In the genomic region with DNA sequence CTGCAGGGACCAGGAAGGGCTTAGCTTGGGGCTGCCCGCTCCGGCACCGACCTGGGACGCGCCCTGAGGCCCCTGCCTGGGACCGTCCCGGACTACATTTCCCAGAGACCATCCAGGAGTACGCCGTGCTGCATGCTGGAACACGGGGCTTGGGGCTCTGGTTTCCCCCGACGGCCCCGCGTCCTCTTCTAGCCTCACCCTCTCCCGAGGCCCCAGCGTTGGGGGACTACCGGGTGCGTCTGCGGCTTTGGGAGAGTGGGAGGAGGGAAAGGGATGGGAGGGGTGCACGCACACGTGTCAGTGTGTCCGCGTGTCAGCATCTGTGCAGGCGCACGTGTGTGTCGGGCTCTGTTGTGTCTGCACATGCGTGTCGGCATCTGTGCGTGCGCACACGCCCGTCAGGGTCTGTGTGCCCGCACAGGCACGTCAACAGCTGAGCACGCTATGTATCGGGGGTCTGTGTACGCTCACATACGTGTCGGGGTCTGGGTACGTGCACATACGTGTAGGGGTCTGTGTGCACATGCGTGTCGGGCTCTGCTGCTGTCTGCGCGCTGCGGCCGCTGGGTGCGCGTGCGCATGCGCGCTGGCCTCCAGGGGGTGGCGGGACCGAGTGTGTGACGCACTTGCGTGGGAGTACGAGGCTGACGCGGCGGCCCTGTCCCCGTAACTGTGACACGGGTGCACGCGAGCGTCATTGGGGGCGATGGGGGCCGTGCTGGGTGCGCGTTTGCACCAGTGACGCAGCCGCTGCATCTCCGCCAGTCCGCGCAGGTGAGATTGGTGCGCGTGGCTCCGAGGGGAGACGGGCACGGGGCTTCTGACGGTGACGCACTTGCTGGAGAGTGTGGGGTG, we compare ENCODE assay signal across 8 cellular contexts. TPM values are rescaled to one million over a fixed set of nuclear protein-coding genes. Genes with fewer than 3 reads are reported as not detected.
DNase-seq lines count a peak whose midpoint lies in the region; ATAC-seq and TF ChIP-seq lines count a peak whose summit lies in the region.

Gene ZNF331 (plus strand): TSS at position 623 of the 855 bp plus-strand sequence. CDS start 31,232 bp downstream, outside the sequence.

- DNase-seq in HL-60 (ENCODE audit: low read depth in 1 of 2, low spot score in 1 of 2), result peak; percentile 74 to 75
- no peak for DNase-seq in astrocyte of the cerebellum (ENCODE audit: low read depth)
- DNase-seq in iPS DF 6.9 (ENCODE audit: low read depth, low spot score), result no peak
- peak; percentile 53 to 77 for DNase-seq in gastrocnemius medialis
- no peak for DNase-seq in HuH-7 (ENCODE audit: low spot score)

- H3K4me1 Mint-ChIP-seq in T-helper 1 cell treated with Interleukin-12 subunit alpha and Interleukin-12 subunit beta and Interleukin-4 antibody, amounts not matched to agents 30 μg/mL and 1 μg/mL, for 36 hours (ENCODE audit: low read depth), result peaks cover 12% of the 10 kb centered on the region

- peaks cover 11 to 38% (median 26%) of the 10 kb centered on the region in 11 experiments; a peak in 19 of 22 replicates for H3K36me3 ChIP-seq in BLaER1 treated with 17β-estradiol and CSF1 and Interleukin-3, amounts not matched to agents 10 nM and 100 nM
- peaks cover 13% of the 10 kb centered on the region for H3K36me3 ChIP-seq in iPS DF 6.9 (ENCODE audit: control insufficient read depth, insufficient read depth, low read length)
- H3K36me3 ChIP-seq in gastrocnemius medialis, result peaks cover 0 to 3% of the 10 kb centered on the region in 2 donors

- intact Hi-C loops in gastrocnemius medialis (cut with DNase I; ENCODE audit: low total_unique reads), result loop anchor here (2.0 kb wide), 1 partner anchor 17 kb away; no protein-coding TSS in a partner anchor

- H3K9me3 ChIP-seq in BLaER1 treated with 17β-estradiol and CSF1 and Interleukin-3, amounts not matched to agents 10 nM and 100 nM (replicated peaks in 1 of 11), result no peaks in the 10 kb centered on the region
- H3K9me3 ChIP-seq in iPS DF 6.9 (ENCODE audit: control insufficient read depth, insufficient read depth, low read length), result no peaks in the 10 kb centered on the region
- H3K9me3 ChIP-seq in gastrocnemius medialis, result no peaks in the 10 kb centered on the region

- peaks cover 16% of the 10 kb centered on the region for H3K9me3 Mint-ChIP-seq in T-helper 1 cell treated with Interleukin-12 subunit alpha and Interleukin-12 subunit beta and Interleukin-4 antibody, amounts not matched to agents 30 μg/mL and 1 μg/mL, for 36 hours

- peak within 1 kb of the TSS; percentile 90 for H3K4me3 Mint-ChIP-seq in T-helper 1 cell treated with Interleukin-12 subunit alpha and Interleukin-12 subunit beta and Interleukin-4 antibody, amounts not matched to agents 30 μg/mL and 1 μg/mL, for 36 hours

- peak; percentile 64 to 69 for TF ChIP-seq POLR2A in gastrocnemius medialis (IDR thresholded peaks at IDR 0.05)

- no CpG with 5 or more reads among the region's 81 CpGs for WGBS in iPS DF 6.9 (ENCODE audit: insufficient coverage, insufficient read length)

- H3K27me3 Mint-ChIP-seq in T-helper 1 cell treated with Interleukin-12 subunit alpha and Interleukin-12 subunit beta and Interleukin-4 antibody, amounts not matched to agents 30 μg/mL and 1 μg/mL, for 36 hours (ENCODE audit: low read depth), result no peaks in the 10 kb centered on the region

- H3K27me3 ChIP-seq in BLaER1 treated with 17β-estradiol and CSF1 and Interleukin-3, amounts not matched to agents 10 nM and 100 nM, result no peaks in the 10 kb centered on the region
- H3K27me3 ChIP-seq in HL-60 (ENCODE audit: insufficient read depth, poor library complexity, severe bottlenecking) (no peaks in the 10 kb centered on the region), iPS DF 6.9 (ENCODE audit: control insufficient read depth, insufficient read depth, low read length) (no peaks in the 10 kb centered on the region), gastrocnemius medialis (no peaks in the 10 kb centered on the region)

- in situ Hi-C loops in astrocyte of the cerebellum (cut with HindIII; ENCODE audit: low sequenced_read_pairs) (no loop called here), gastrocnemius medialis (cut with MboI; ENCODE audit: low sequenced_read_pairs in 4 of 4) (no loop called here)

- H3K4me3 ChIP-seq in BLaER1 treated with 17β-estradiol and CSF1 and Interleukin-3, amounts not matched to agents 10 nM and 100 nM, result peak within 1 kb of the TSS; percentile 71 to 82 (median 76)
- H3K4me3 ChIP-seq in HL-60 (replicated peaks; ENCODE audit: insufficient read depth, low read length), result peak within 1 kb of the TSS; percentile 56
- peak within 1 kb of the TSS; percentile 68 for H3K4me3 ChIP-seq in astrocyte of the cerebellum (ENCODE audit: low read depth, low read length)
- peak within 1 kb of the TSS; percentile 66; the same call in 1 of the 2 replicates for H3K4me3 ChIP-seq in iPS DF 6.9 (ENCODE audit: low read length)
- peak within 1 kb of the TSS; percentile 44 to 91 (median 75) for H3K4me3 ChIP-seq in gastrocnemius medialis

- peak within 1 kb of the TSS; percentile 71 to 83 (median 80) for H3K4me2 ChIP-seq in BLaER1 treated with 17β-estradiol and CSF1 and Interleukin-3, amounts not matched to agents 10 nM and 100 nM

- ATAC-seq in GM19351 (IDR thresholded peaks at IDR 0.05; ENCODE audit: unreplicated experiment) (peak; percentile 72), gastrocnemius medialis (peak; percentile 85 to 92)

- peaks cover 27% of the 10 kb centered on the region for H3K36me3 Mint-ChIP-seq in T-helper 1 cell treated with Interleukin-12 subunit alpha and Interleukin-12 subunit beta and Interleukin-4 antibody, amounts not matched to agents 30 μg/mL and 1 μg/mL, for 36 hours (ENCODE audit: low read depth)

- H3K9ac ChIP-seq in BLaER1 treated with 17β-estradiol and CSF1 and Interleukin-3, amounts not matched to agents 10 nM and 100 nM, result peak within 1 kb of the TSS; percentile 72 to 87 (median 81)

- no peaks in the 10 kb centered on the region for H4K20me1 ChIP-seq in BLaER1 treated with 17β-estradiol and CSF1 and Interleukin-3, amounts not matched to agents 10 nM and 100 nM

- H3K27ac ChIP-seq in BLaER1 treated with 17β-estradiol and CSF1 and Interleukin-3, amounts not matched to agents 10 nM and 100 nM, result peak within 1 kb of the TSS; percentile 71 to 86 (median 78)
- H3K27ac ChIP-seq in HL-60 (replicated peaks) (peak within 1 kb of the TSS; percentile 83), iPS DF 6.9 (ENCODE audit: low read length) (no peak within 1 kb of the TSS), gastrocnemius medialis (peak within 1 kb of the TSS; percentile 67 to 90 (median 86))

- TF ChIP-seq CTCF in HL-60 (IDR thresholded peaks at IDR 0.05; ENCODE audit: insufficient read depth, low read length) (no peak), astrocyte of the cerebellum (IDR thresholded peaks at IDR 0.05; ENCODE audit: low read depth, low read length, missing control alignments) (peak; percentile 37), gastrocnemius medialis (IDR thresholded peaks at IDR 0.05 in 4 of 5, conservative IDR thresholded peaks at IDR 0.05 in 1 of 5) (peak; percentile 47 to 71 (median 55))

- peak within 1 kb of the TSS; percentile 97 for H3K27ac Mint-ChIP-seq in T-helper 1 cell treated with Interleukin-12 subunit alpha and Interleukin-12 subunit beta and Interleukin-4 antibody, amounts not matched to agents 30 μg/mL and 1 μg/mL, for 36 hours

- peaks cover 0 to 18% (median 8%) of the 10 kb centered on the region in 10 experiments; a peak in 10 of 20 replicates for H3K4me1 ChIP-seq in BLaER1 treated with 17β-estradiol and CSF1 and Interleukin-3, amounts not matched to agents 10 nM and 100 nM
- H3K4me1 ChIP-seq in iPS DF 6.9 (ENCODE audit: control insufficient read depth, insufficient read depth, low read length), result no peaks in the 10 kb centered on the region
- H3K4me1 ChIP-seq in gastrocnemius medialis, result peaks cover 0 to 3% of the 10 kb centered on the region in 2 donors

RNA-seq across cellular contexts. Expression of gene ZNF331, which starts in this region (rescaled TPM):
- 10 to 100 TPM in 1 of 4 donors, 1 to 10 TPM in 3; 4.8 to 12.6 (median 7.0) TPM for total RNA-seq in gastrocnemius medialis

Comparison
In these comparisons a context has a peak if more than half of its experiments do, and no peak if none do; other contexts are left out.
1. DNase-seq: peak in HL-60 (2 of 2) and gastrocnemius medialis (2 of 2); none in astrocyte of the cerebellum (single experiment), iPS DF 6.9 (single experiment) and HuH-7 (single experiment).
2. Peak in every context shown above with its lines, with median percentiles within 50 percentile points of each other: H3K4me3 ChIP-seq.